Comparison of ENCODE assay signal across 8 cellular contexts in the genomic region with DNA sequence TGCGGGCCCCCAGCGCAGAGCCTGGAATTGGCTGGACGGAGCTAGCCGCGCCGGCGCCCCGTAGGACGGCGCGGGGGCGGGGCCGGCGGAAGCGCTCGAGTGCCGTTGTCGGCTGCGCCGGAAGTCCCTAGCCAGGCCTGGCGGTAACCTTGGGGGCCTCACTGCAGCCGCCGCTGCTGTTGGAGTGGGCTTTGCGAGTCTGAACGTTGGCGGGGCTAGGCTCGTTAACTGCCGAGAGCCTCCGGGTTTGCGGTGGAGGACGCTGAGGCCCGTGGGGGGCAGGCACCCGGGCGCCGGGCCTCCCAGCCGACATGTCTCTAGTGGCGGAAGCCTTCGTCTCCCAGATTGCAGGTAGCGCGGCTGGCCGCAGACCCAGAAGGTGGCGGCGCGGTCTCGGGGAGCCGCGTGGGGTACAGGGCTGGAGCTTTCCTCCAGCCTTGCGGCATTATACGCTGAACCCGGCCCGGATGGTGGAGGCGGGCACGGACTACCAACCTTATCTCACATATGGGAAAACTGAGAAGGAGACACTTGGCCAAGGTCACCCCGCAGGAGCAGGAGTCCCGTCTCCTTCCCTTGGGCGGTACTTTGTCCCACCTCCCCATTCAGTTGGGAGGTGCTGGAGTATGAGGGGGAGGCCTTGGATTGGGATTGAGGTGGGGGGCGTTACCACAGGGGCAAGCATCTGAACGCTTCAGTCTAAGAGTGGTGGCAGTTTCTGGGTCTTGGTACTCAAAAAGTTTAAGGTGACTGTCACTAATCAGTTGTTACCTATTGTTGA. TPM values are rescaled to one million over a fixed set of nuclear protein-coding genes. Genes with fewer than 3 reads are reported as not detected.
DNase-seq lines count a peak whose midpoint lies in the region; ATAC-seq and TF ChIP-seq lines count a peak whose summit lies in the region.

Gene MTX2 (plus strand): TSS at position 124 of the 781 bp plus-strand sequence. CDS start 188 bp downstream, at position 312.

- H3K27me3 Mint-ChIP-seq in activated T-helper 17 cell treated with anti-CD3 and anti-CD28 coated beads, Interleukin-2, amount 50 U/mL, for 72 hours = no peaks in the 10 kb centered on the region
- peaks cover 4% of the 10 kb centered on the region for H3K27me3 Mint-ChIP-seq in nephron (ENCODE audit: low read depth)
- H3K27me3 Mint-ChIP-seq in stimulated activated naive CD8-positive, alpha-beta T cell treated with anti-CD3 and anti-CD28 coated beads, Interleukin-15, amount 100 ng/mL, for 72 hours = no peaks in the 10 kb centered on the region

- peaks cover 5% of the 10 kb centered on the region for H3K4me1 Mint-ChIP-seq in activated T-helper 17 cell treated with anti-CD3 and anti-CD28 coated beads, Interleukin-2, amount 50 U/mL, for 72 hours
- H3K4me1 Mint-ChIP-seq in nephron = peaks cover 23% of the 10 kb centered on the region
- H3K4me1 Mint-ChIP-seq in stimulated activated naive CD8-positive, alpha-beta T cell treated with anti-CD3 and anti-CD28 coated beads, Interleukin-15, amount 100 ng/mL, for 72 hours = peaks cover 41% of the 10 kb centered on the region

- TF ChIP-seq CTCF in RWPE1 (conservative IDR thresholded peaks at IDR 0.05; ENCODE audit: low read depth) (no peak), nephron (IDR thresholded peaks at IDR 0.05; ENCODE audit: unreplicated experiment in 3 of 3) (peak in 1 of 3 experiments; percentile 14)

- no peaks in the 10 kb centered on the region for H3K9me3 Mint-ChIP-seq in activated T-helper 17 cell treated with anti-CD3 and anti-CD28 coated beads, Interleukin-2, amount 50 U/mL, for 72 hours
- no peaks in the 10 kb centered on the region for H3K9me3 Mint-ChIP-seq in nephron
- no peaks in the 10 kb centered on the region for H3K9me3 Mint-ChIP-seq in stimulated activated naive CD8-positive, alpha-beta T cell treated with anti-CD3 and anti-CD28 coated beads, Interleukin-15, amount 100 ng/mL, for 72 hours

- peak within 1 kb of the TSS; percentile 96 for H3K4me3 Mint-ChIP-seq in activated T-helper 17 cell treated with anti-CD3 and anti-CD28 coated beads, Interleukin-2, amount 50 U/mL, for 72 hours
- H3K4me3 Mint-ChIP-seq in nephron = peak within 1 kb of the TSS; percentile 97 to 98 (median 98)
- peak within 1 kb of the TSS; percentile 95 to 99 for H3K4me3 Mint-ChIP-seq in stimulated activated naive CD8-positive, alpha-beta T cell treated with anti-CD3 and anti-CD28 coated beads, Interleukin-15, amount 100 ng/mL, for 72 hours

- POLR2A ChIA-PET in RWPE1 (lab: Yijun Ruan, JAX; ENCODE audit: low non-redundant PET) = interaction anchor here (0.5 kb wide), 2 partner anchors 10 to 126 kb away, joined by 3 to 6 read pairs; no protein-coding TSS in a partner anchor

- H3K27ac ChIP-seq in RWPE1 = peak within 1 kb of the TSS; percentile 81

- peaks cover 5% of the 10 kb centered on the region for H3K36me3 Mint-ChIP-seq in activated T-helper 17 cell treated with anti-CD3 and anti-CD28 coated beads, Interleukin-2, amount 50 U/mL, for 72 hours (ENCODE audit: low read depth)
- H3K36me3 Mint-ChIP-seq in nephron (ENCODE audit: low read depth) = no peaks in the 10 kb centered on the region

- peak within 1 kb of the TSS; percentile 89 for H3K27ac Mint-ChIP-seq in activated T-helper 17 cell treated with anti-CD3 and anti-CD28 coated beads, Interleukin-2, amount 50 U/mL, for 72 hours
- peak within 1 kb of the TSS; percentile 88 to 98 (median 97) for H3K27ac Mint-ChIP-seq in nephron
- H3K27ac Mint-ChIP-seq in stimulated activated naive CD8-positive, alpha-beta T cell treated with anti-CD3 and anti-CD28 coated beads, Interleukin-15, amount 100 ng/mL, for 72 hours = peak within 1 kb of the TSS; percentile 97 to 98

- DNase-seq in EH (ENCODE audit: low read depth) (peak; percentile 66), Kasumi-1 (lab: John Stamatoyannopoulos, UW) (peak; percentile 90), RWPE1 (ENCODE audit: low spot score) (peak; percentile 60), fibroblast of peridontal ligament (ENCODE audit: extremely low read depth) (peak; percentile 52)
- peak; percentile 78 to 81 for DNase-seq in stimulated activated naive CD8-positive, alpha-beta T cell treated with anti-CD3 and anti-CD28 coated beads, Interleukin-15, amount 100 ng/mL, for 72 hours

- ATAC-seq in GM21825 (IDR thresholded peaks at IDR 0.05; ENCODE audit: unreplicated experiment) = peak; percentile 98
- peak; percentile 96 for ATAC-seq in activated T-helper 17 cell treated with anti-CD3 and anti-CD28 coated beads, Interleukin-2, amount 50 U/mL, for 72 hours (replicated peaks)
- ATAC-seq in stimulated activated naive CD8-positive, alpha-beta T cell treated with anti-CD3 and anti-CD28 coated beads, Interleukin-15, amount 100 ng/mL, for 72 hours = peak; percentile 95

- CTCF ChIA-PET in RWPE1 (lab: Yijun Ruan, JAX) = interaction anchor here (0.7 to 1.0 kb wide), 2 partner anchors 25 to 371 kb away, joined by 3 read pairs; no protein-coding TSS in a partner anchor

RNA-seq across cellular contexts. Expression of gene MTX2, which starts in this region (rescaled TPM):
- 10 to 100 TPM; 21.4 to 22.0 TPM for total RNA-seq in activated T-helper 17 cell treated with anti-CD3 and anti-CD28 coated beads, Interleukin-2, amount 50 U/mL, for 72 hours

Comparison
In these comparisons a context has a peak if more than half of its experiments do, and no peak if none do; other contexts are left out.
1. Peak in every context shown above with its lines: DNase-seq, ATAC-seq and H3K27ac ChIP-seq.